ENCODE assay signal across 13 cellular contexts in genomic region chr5:76548525-76549229, GRCh38.
DNase-seq lines count a peak whose midpoint lies in the region; ATAC-seq and TF ChIP-seq lines count a peak whose summit lies in the region.
"Had no signal": no experiment of that assay in that cellular context is flagged by ENCODE, and none has a peak within 500 bp of the region (broad histone marks: within the 10 kb centered on the region; RNA-seq: fewer than 3 reads in every experiment).

No MANE protein-coding gene starts in this region.

- intact Hi-C loops in dendritic cell treated with granulocyte-macrophage colony-stimulating factor and Interleukin-4, amounts not matched to agents 40 ng/mL and 50 ng/mL, for 4 days (cut with micrococcal nuclease): no loop called here
- intact Hi-C loops in transverse colon (cut with DNase I; ENCODE audit: low total_unique reads) (no loop called here), heart left ventricle (cut with DNase I) (no loop called here)

- no peaks in the 10 kb centered on the region for H3K9me3 ChIP-seq in transverse colon
- H3K9me3 ChIP-seq in heart left ventricle: no peaks in the 10 kb centered on the region

- H3K4me3 ChIP-seq in transverse colon (no peak overlapping the region), heart left ventricle (no peak overlapping the region)

- TF ChIP-seq POLR2A in transverse colon (IDR thresholded peaks at IDR 0.05): no peak
- TF ChIP-seq POLR2A in heart left ventricle (IDR thresholded peaks at IDR 0.05): no peak

- no peak for DNase-seq in activated T-cell treated with anti-CD3 and anti-CD28 coated beads, Interleukin-2, amount 50 U/mL, for 72 hours
- DNase-seq in activated T-cell treated with anti-CD3 and anti-CD28 coated beads for 4 hours: no peak
- DNase-seq in NCI-H524 treated with DMSO at 0.1 percent for 48 hours (lab: John Stamatoyannopoulos, UW): peak; percentile 94
- peak; percentile 55 for DNase-seq in transverse colon
- no peak for DNase-seq in heart left ventricle
- no peak for DNase-seq in GM19240 (ENCODE audit: insufficient read length, low spot score)
- DNase-seq: erythroblast, NCI-H1436, SHP77 treated with DMSO at 0.1 percent for 48 hours had no signal

- H3K27me3 ChIP-seq in transverse colon: no peaks in the 10 kb centered on the region
- no peaks in the 10 kb centered on the region for H3K27me3 ChIP-seq in heart left ventricle

- peak overlapping the region; percentile 77 to 92 for H3K4me3 Mint-ChIP-seq in activated T-cell treated with anti-CD3 and anti-CD28 coated beads, Interleukin-2, amount 50 U/mL, for 72 hours
- H3K4me3 Mint-ChIP-seq in dendritic cell treated with granulocyte-macrophage colony-stimulating factor and Interleukin-4, amounts not matched to agents 40 ng/mL and 50 ng/mL, for 4 days: no peak overlapping the region
- H3K4me3 Mint-ChIP-seq in stimulated activated memory B cell treated with anti-CD40 and anti-IgM and Interleukin-4, amounts not matched to agents 10 μg/mL and 1 μg/mL and 100 μg/mL, for 72 hours: no peak overlapping the region
- H3K4me3 Mint-ChIP-seq: brain had no signal

- H3K36me3 ChIP-seq in transverse colon (no peaks in the 10 kb centered on the region), heart left ventricle (no peaks in the 10 kb centered on the region)

- TF ChIP-seq CTCF in transverse colon (IDR thresholded peaks at IDR 0.05) (no peak), heart left ventricle (IDR thresholded peaks at IDR 0.05) (no peak)

- in situ Hi-C loops in transverse colon (cut with MboI; ENCODE audit: low pct_ligation_motif_present in 1 of 4, low pct_unique_long_range_greater_than_20kb in 1 of 4, low sequenced_read_pairs in 3 of 4): loop anchor here in 3 of 4 donors (10.0 to 25.0 kb wide), 2 partner anchors 136 to 144 kb away; partner anchors contain the start of gene IQGAP2 (in 3 of the 3)

- 67 to 80% methylated on average over 1 to 3 of the region's 3 CpGs for WGBS in transverse colon (ENCODE audit: low coverage in 1 of 2), 2 donors
- WGBS in heart left ventricle, 4 donors: 83 to 88% (median 85%) methylated on average over 3 of the region's 3 CpGs

- no peak for TF ChIP-seq EP300 in transverse colon (IDR thresholded peaks at IDR 0.05; ENCODE audit: low read depth)

- H3K4me1 ChIP-seq in transverse colon: peaks cover 5 to 55% (median 29%) of the 10 kb centered on the region in 4 donors
- peaks cover 0 to 62% (median 0%) of the 10 kb centered on the region in 12 donors for H3K4me1 ChIP-seq in heart left ventricle

- peak overlapping the region; percentile 66 to 78 (median 72) for H3K27ac ChIP-seq in transverse colon
- H3K27ac ChIP-seq in heart left ventricle: peak overlapping the region in 3 of 12 donors; percentile 27 to 97 (median 43)
- H3K27ac ChIP-seq: HL-60 had no signal

- peak overlapping the region; percentile 97 for H3K27ac Mint-ChIP-seq in activated T-cell treated with anti-CD3 and anti-CD28 coated beads, Interleukin-2, amount 50 U/mL, for 72 hours
- H3K27ac Mint-ChIP-seq in dendritic cell treated with granulocyte-macrophage colony-stimulating factor and Interleukin-4, amounts not matched to agents 40 ng/mL and 50 ng/mL, for 4 days: peak overlapping the region; percentile 92
- H3K27ac Mint-ChIP-seq in stimulated activated memory B cell treated with anti-CD40 and anti-IgM and Interleukin-4, amounts not matched to agents 10 μg/mL and 1 μg/mL and 100 μg/mL, for 72 hours: no peak overlapping the region
- H3K27ac Mint-ChIP-seq: brain had no signal

- H3K4me1 Mint-ChIP-seq in activated T-cell treated with anti-CD3 and anti-CD28 coated beads, Interleukin-2, amount 50 U/mL, for 72 hours (ENCODE audit: low read depth): peaks cover 62% of the 10 kb centered on the region
- peaks cover 76% of the 10 kb centered on the region for H3K4me1 Mint-ChIP-seq in dendritic cell treated with granulocyte-macrophage colony-stimulating factor and Interleukin-4, amounts not matched to agents 40 ng/mL and 50 ng/mL, for 4 days (ENCODE audit: low read depth)
- H3K4me1 Mint-ChIP-seq in stimulated activated memory B cell treated with anti-CD40 and anti-IgM and Interleukin-4, amounts not matched to agents 10 μg/mL and 1 μg/mL and 100 μg/mL, for 72 hours: peaks cover 22% of the 10 kb centered on the region

- ATAC-seq in activated T-cell treated with anti-CD3 and anti-CD28 coated beads, Interleukin-2, amount 50 U/mL, for 72 hours (replicated peaks in 1 of 2): no peak
- ATAC-seq in heart left ventricle: no peak
- no peak for ATAC-seq in stimulated activated memory B cell treated with anti-CD40 and anti-IgM and Interleukin-4, amounts not matched to agents 10 μg/mL and 1 μg/mL and 100 μg/mL, for 72 hours

- H3K27me3 Mint-ChIP-seq in activated T-cell treated with anti-CD3 and anti-CD28 coated beads, Interleukin-2, amount 50 U/mL, for 72 hours (ENCODE audit: low read depth): no peaks in the 10 kb centered on the region
- no peaks in the 10 kb centered on the region for H3K27me3 Mint-ChIP-seq in dendritic cell treated with granulocyte-macrophage colony-stimulating factor and Interleukin-4, amounts not matched to agents 40 ng/mL and 50 ng/mL, for 4 days
- H3K27me3 Mint-ChIP-seq in stimulated activated memory B cell treated with anti-CD40 and anti-IgM and Interleukin-4, amounts not matched to agents 10 μg/mL and 1 μg/mL and 100 μg/mL, for 72 hours: no peaks in the 10 kb centered on the region

- H3K36me3 Mint-ChIP-seq in activated T-cell treated with anti-CD3 and anti-CD28 coated beads, Interleukin-2, amount 50 U/mL, for 72 hours (ENCODE audit: insufficient read depth in 2 of 2): peaks cover 0 to 5% of the 10 kb centered on the region in 2 donors
- no peaks in the 10 kb centered on the region for H3K36me3 Mint-ChIP-seq in dendritic cell treated with granulocyte-macrophage colony-stimulating factor and Interleukin-4, amounts not matched to agents 40 ng/mL and 50 ng/mL, for 4 days (ENCODE audit: low read depth)
- H3K36me3 Mint-ChIP-seq in stimulated activated memory B cell treated with anti-CD40 and anti-IgM and Interleukin-4, amounts not matched to agents 10 μg/mL and 1 μg/mL and 100 μg/mL, for 72 hours: no peaks in the 10 kb centered on the region

- H3K9me3 Mint-ChIP-seq in activated T-cell treated with anti-CD3 and anti-CD28 coated beads, Interleukin-2, amount 50 U/mL, for 72 hours: no peaks in the 10 kb centered on the region
- H3K9me3 Mint-ChIP-seq in dendritic cell treated with granulocyte-macrophage colony-stimulating factor and Interleukin-4, amounts not matched to agents 40 ng/mL and 50 ng/mL, for 4 days: no peaks in the 10 kb centered on the region
- no peaks in the 10 kb centered on the region for H3K9me3 Mint-ChIP-seq in stimulated activated memory B cell treated with anti-CD40 and anti-IgM and Interleukin-4, amounts not matched to agents 10 μg/mL and 1 μg/mL and 100 μg/mL, for 72 hours

Comparison
In these comparisons a context has a peak if more than half of its experiments do, and no peak if none do; other contexts are left out.
1. DNase-seq: peak in NCI-H524 treated with DMSO at 0.1 percent for 48 hours (single experiment) and transverse colon (single experiment); none in activated T-cell treated with anti-CD3 and anti-CD28 coated beads, Interleukin-2, amount 50 U/mL, for 72 hours (0 of 2), activated T-cell treated with anti-CD3 and anti-CD28 coated beads for 4 hours (single experiment), heart left ventricle (0 of 5) and GM19240 (single experiment).
2. H3K4me3 Mint-ChIP-seq: peak in activated T-cell treated with anti-CD3 and anti-CD28 coated beads, Interleukin-2, amount 50 U/mL, for 72 hours (2 of 2); none in dendritic cell treated with granulocyte-macrophage colony-stimulating factor and Interleukin-4, amounts not matched to agents 40 ng/mL and 50 ng/mL, for 4 days (single experiment) and stimulated activated memory B cell treated with anti-CD40 and anti-IgM and Interleukin-4, amounts not matched to agents 10 μg/mL and 1 μg/mL and 100 μg/mL, for 72 hours (single experiment).